ENCODE assay signal across 8 cellular contexts in the genomic region with DNA sequence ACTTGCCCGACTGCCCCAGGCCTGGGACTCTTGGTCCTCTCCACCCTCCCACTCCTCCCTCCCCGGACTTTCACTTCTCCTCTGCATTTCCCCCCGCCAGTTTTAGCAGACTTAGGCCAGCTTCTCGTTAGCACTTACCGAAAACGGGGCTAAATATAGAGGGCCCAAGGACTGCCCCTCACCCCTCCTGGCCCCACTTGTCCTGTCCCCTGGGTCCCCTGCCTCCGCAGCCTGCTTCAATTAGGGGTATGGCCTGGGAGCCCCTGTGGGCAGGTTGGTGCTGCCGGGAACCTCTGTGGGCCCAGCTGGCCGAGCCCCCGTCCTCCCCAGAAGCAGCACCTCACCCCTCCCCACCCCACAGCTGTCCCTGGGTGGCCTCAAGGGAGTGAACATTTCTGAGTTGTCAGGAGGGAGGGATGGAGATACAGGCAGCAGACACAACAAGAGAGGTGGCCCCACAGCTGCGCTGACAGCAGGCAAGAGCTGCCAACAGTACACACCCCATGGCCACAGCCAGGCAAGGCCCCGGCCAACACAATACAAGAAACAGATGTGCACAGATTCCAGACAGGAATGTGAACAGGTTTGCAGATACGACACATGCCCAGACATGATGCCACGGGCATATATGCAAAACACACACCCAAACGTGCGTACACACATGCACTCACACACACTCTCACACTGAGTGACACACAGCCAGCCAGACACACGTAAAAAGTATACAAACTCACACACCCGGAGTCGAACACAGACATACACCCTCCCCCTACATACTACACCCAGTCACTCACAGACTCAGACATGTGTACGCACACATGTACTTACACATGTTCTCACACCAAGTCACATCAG. TPM values are rescaled to one million over a fixed set of nuclear protein-coding genes. Genes with fewer than 3 reads are reported as not detected.
A peak's percentile ranks its signal among the peaks of the same experiment; 100 is the strongest.
DNase-seq lines count a peak whose midpoint lies in the region; ATAC-seq, FAIRE-seq and TF ChIP-seq lines count a peak whose summit lies in the region.

No MANE protein-coding gene starts in this region.

- H3K4me3 Mint-ChIP-seq in naive thymus-derived CD4-positive, alpha-beta T cell, result peak overlapping the region; percentile 17 to 95 (median 62)

- H3K27me3 ChIP-seq in ascending aorta, result peaks cover 4% of the 10 kb centered on the region
- no peaks in the 10 kb centered on the region for H3K27me3 ChIP-seq in naive thymus-derived CD4-positive, alpha-beta T cell (ENCODE audit: control insufficient read depth in 2 of 2, insufficient read depth in 2 of 2, low read length in 2 of 2)

- peaks cover 3 to 9% of the 10 kb centered on the region in 2 donors for H3K4me1 ChIP-seq in ascending aorta
- H3K4me1 ChIP-seq in naive thymus-derived CD4-positive, alpha-beta T cell (ENCODE audit: control insufficient read depth in 2 of 2, insufficient read depth in 2 of 2, low read length in 2 of 2), result peaks cover 25 to 32% of the 10 kb centered on the region in 2 donors

- CTCF ChIA-PET in naive thymus-derived CD4-positive, alpha-beta T cell (lab: Charles Lee), result interaction anchor here (0.7 to 1.1 kb wide), 2 partner anchors 20 to 62 kb away, joined by 3 read pairs; no protein-coding TSS in a partner anchor

- H3K27ac Mint-ChIP-seq in naive thymus-derived CD4-positive, alpha-beta T cell, result peak overlapping the region in 8 of 9 donors; percentile 38 to 84 (median 70)

- peaks cover 56 to 85% (median 77%) of the 10 kb centered on the region in 7 donors for H3K4me1 Mint-ChIP-seq in naive thymus-derived CD4-positive, alpha-beta T cell

- H3K9me3 ChIP-seq in ascending aorta, result no peaks in the 10 kb centered on the region
- H3K9me3 ChIP-seq in naive thymus-derived CD4-positive, alpha-beta T cell (ENCODE audit: control insufficient read depth in 2 of 3, low read length in 3 of 3), result no peaks in the 10 kb centered on the region

- H3K27ac ChIP-seq in ascending aorta, result no peak overlapping the region
- H3K27ac ChIP-seq in naive thymus-derived CD4-positive, alpha-beta T cell (ENCODE audit: low read depth, low read length), result peak overlapping the region; percentile 22

- TF ChIP-seq CTCF in D721Med (IDR thresholded peaks at IDR 0.05; ENCODE audit: insufficient read depth, missing control alignments), result no peak
- no peak for TF ChIP-seq CTCF in ascending aorta (IDR thresholded peaks at IDR 0.05)

- peaks cover 0 to 2% (median 0%) of the 10 kb centered on the region in 11 donors for H3K9me3 Mint-ChIP-seq in naive thymus-derived CD4-positive, alpha-beta T cell

- no peaks in the 10 kb centered on the region for H3K36me3 ChIP-seq in ascending aorta
- no peaks in the 10 kb centered on the region for H3K36me3 ChIP-seq in naive thymus-derived CD4-positive, alpha-beta T cell (ENCODE audit: control insufficient read depth in 2 of 3, insufficient read depth in 3 of 3, low read length in 3 of 3)

- peak; percentile 29 for FAIRE-seq in D721Med (lab: Jason Lieb, UNC)

- intact Hi-C loops in ascending aorta (cut with DNase I), result loop anchor here (10.0 kb wide), 1 partner anchor 305 kb away; no protein-coding TSS in a partner anchor
- intact Hi-C loops in naive thymus-derived CD4-positive, alpha-beta T cell (cut with micrococcal nuclease), result no loop called here

- peaks cover 0 to 21% (median under 1%) of the 10 kb centered on the region in 5 donors for H3K36me3 Mint-ChIP-seq in naive thymus-derived CD4-positive, alpha-beta T cell

- H3K27me3 Mint-ChIP-seq in naive thymus-derived CD4-positive, alpha-beta T cell, result no peaks in the 10 kb centered on the region

- POLR2A ChIA-PET in naive thymus-derived CD4-positive, alpha-beta T cell (lab: Charles Lee), result interaction anchor here (1.0 to 1.2 kb wide), 2 partner anchors 16 to 54 kb away, joined by 3 read pairs; partner anchors contain the start of gene ZNF574

- no peak for DNase-seq in D721Med (ENCODE audit: insufficient read length, low spot score)
- peak; percentile 17 to 68 for DNase-seq in ascending aorta (ENCODE audit: low spot score in 2 of 2)
- no peak for DNase-seq in naive thymus-derived CD4-positive, alpha-beta T cell
- no peak for DNase-seq in 8988T
- no peak for DNase-seq in middle frontal gyrus (ENCODE audit: extremely low spot score, low spot score)
- DNase-seq in NCI-H128 (lab: John Stamatoyannopoulos, UW; ENCODE audit: unreplicated experiment), result no peak

- no peak overlapping the region for H3K4me3 ChIP-seq in ascending aorta
- H3K4me3 ChIP-seq in naive thymus-derived CD4-positive, alpha-beta T cell (ENCODE audit: low read length), result peak overlapping the region; percentile 1

- ATAC-seq in GM19397 (IDR thresholded peaks at IDR 0.05; ENCODE audit: unreplicated experiment) (peak; percentile 52), HG03460 (IDR thresholded peaks at IDR 0.05; ENCODE audit: unreplicated experiment) (peak; percentile 53)
- no peak for ATAC-seq in naive thymus-derived CD4-positive, alpha-beta T cell

RNA-seq across cellular contexts. Expression of gene POU2F2, which starts 2.6 kb away (rescaled TPM):
- total RNA-seq in ascending aorta, result not detected
- total RNA-seq in naive thymus-derived CD4-positive, alpha-beta T cell, result 10 to 100 TPM; 31.5 to 91.3 (median 73.4) TPM
- 1 to 10 TPM; 2.2 to 7.6 TPM for polyA plus RNA-seq in naive thymus-derived CD4-positive, alpha-beta T cell

RNA-seq across cellular contexts. Expression of gene ZNF574, which starts 53.7 kb away (rescaled TPM):
- total RNA-seq in ascending aorta, result 14.9 TPM
- 10 to 100 TPM; 17.6 to 26.7 (median 20.9) TPM for total RNA-seq in naive thymus-derived CD4-positive, alpha-beta T cell
- polyA plus RNA-seq in naive thymus-derived CD4-positive, alpha-beta T cell, result 10 to 100 TPM; 11.2 to 32.8 TPM

RNA-seq across cellular contexts. Expression of gene GRIK5, which starts 59.6 kb away (rescaled TPM):
- total RNA-seq in ascending aorta, result 15.5 TPM
- total RNA-seq in naive thymus-derived CD4-positive, alpha-beta T cell, result 1 to 10 TPM in 2 of 5 experiments, under 1 TPM in 3; 0.57 to 3.5 (median 0.86) TPM
- polyA plus RNA-seq in naive thymus-derived CD4-positive, alpha-beta T cell, result under 1 TPM in 1 of 2 donors, not detected in 1; 0.09 TPM

Comparison
In these comparisons a context has a peak if more than half of its experiments do, and no peak if none do; other contexts are left out.
1. DNase-seq: peak in ascending aorta (2 of 2); none in D721Med (single experiment), naive thymus-derived CD4-positive, alpha-beta T cell (0 of 9), 8988T (single experiment), middle frontal gyrus (single experiment) and NCI-H128 (single experiment).
2. RNA of gene POU2F2, which starts 2.6 kb away (total RNA-seq): 31.5 to 91.3 TPM in naive thymus-derived CD4-positive, alpha-beta T cell; not detected in ascending aorta (single experiment); every median in the first group is over 10 times any median in the second.